21 cellular contexts compared by ENCODE assay signal in the genomic region with DNA sequence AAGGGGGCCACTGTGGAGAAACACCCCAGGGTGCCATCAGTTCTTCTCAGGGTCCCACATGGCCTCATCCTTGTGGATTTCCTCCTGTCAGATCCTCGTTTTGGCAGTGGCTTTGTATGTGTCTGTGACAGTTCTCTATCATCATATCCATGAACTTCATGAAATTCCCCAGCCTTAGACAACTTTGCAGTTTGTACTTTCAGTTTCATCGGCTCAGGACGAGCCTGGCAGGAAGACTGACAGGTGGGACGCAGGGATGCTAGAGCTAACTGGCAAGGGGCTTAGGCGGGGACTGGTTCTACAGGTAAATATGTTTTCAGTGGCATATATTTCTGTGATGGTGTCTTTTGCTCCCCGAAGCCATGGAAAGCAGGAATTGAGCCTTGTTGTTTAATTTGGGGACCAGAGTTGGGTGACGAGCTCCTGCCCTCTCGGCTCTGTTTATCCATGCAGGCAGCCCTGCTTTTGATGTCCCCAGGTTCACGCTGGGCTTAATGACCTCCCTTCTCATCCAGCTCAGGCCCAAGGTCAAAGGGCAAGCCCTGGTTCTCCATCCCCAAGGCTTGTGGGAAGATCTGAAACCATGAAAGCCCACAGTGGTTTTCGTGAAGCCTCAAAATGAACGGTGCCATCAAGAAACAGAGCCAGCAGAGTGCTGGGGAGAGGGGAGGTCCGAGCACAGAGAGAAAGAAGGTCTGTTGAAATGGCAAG. TPM values are rescaled to one million over a fixed set of nuclear protein-coding genes. Genes with fewer than 3 reads are reported as not detected.
A peak's percentile ranks its signal among the peaks of the same experiment; 100 is the strongest.
DNase-seq lines count a peak whose midpoint lies in the region; ATAC-seq and TF ChIP-seq lines count a peak whose summit lies in the region.
"Had no signal": no experiment of that assay in that cellular context is flagged by ENCODE, and none has a peak within 500 bp of the region (broad histone marks: within the 10 kb centered on the region; RNA-seq: fewer than 3 reads in every experiment).

No MANE protein-coding gene starts in this region.

- no peaks in the 10 kb centered on the region for H3K27me3 Mint-ChIP-seq in stimulated activated naive CD8-positive, alpha-beta T cell treated with anti-CD3 and anti-CD28 coated beads, Interleukin-15, amount 100 ng/mL, for 72 hours
- no peaks in the 10 kb centered on the region for H3K27me3 Mint-ChIP-seq in T-helper 17 cell
- H3K27me3 Mint-ChIP-seq: activated naive CD8-positive, alpha-beta T cell treated with anti-CD3 and anti-CD28 coated beads for 36 hours had no signal

- H3K4me1 ChIP-seq in Peyer's patch: peaks cover 0 to 15% (median 2%) of the 10 kb centered on the region in 4 donors

- H3K36me3 ChIP-seq in Peyer's patch: peaks cover 0 to 21% (median 0%) of the 10 kb centered on the region in 3 donors

- no peak for TF ChIP-seq POLR2A in Peyer's patch (IDR thresholded peaks at IDR 0.05)

- no peak for DNase-seq in stimulated activated naive CD8-positive, alpha-beta T cell treated with anti-CD3 and anti-CD28 coated beads, Interleukin-15, amount 100 ng/mL, for 72 hours
- no peak for DNase-seq in stimulated activated naive CD8-positive, alpha-beta T cell treated with anti-CD3 and anti-CD28 coated beads, Interleukin-15, Interleukin-2, amounts not matched to agents 100 U/mL and 50 U/mL, for 24 hours
- no peak for DNase-seq in T-helper 17 cell
- DNase-seq in lung microvascular endothelial cell (ENCODE audit: low read depth in 2 of 2): peak; percentile 32 to 62
- no peak for DNase-seq in Peyer's patch
- no peak for DNase-seq in HPDE6-E6E7 (ENCODE audit: extremely low spot score)
- DNase-seq in putamen (ENCODE audit: low spot score): no peak
- DNase-seq: ACHN; activated CD4-positive, alpha-beta T cell treated with anti-CD3 and anti-CD28 coated beads for 4 hours; activated naive CD8-positive, alpha-beta T cell treated with anti-CD3 and anti-CD28 coated beads for 36 hours; DMS 273 treated with DMSO at 0.1 percent for 48 hours; effector memory CD4-positive, alpha-beta T cell; esophagus squamous epithelium; left cardiac atrium; NCI-H2081; NCI-H524; SIG-M5; stimulated activated CD4-positive, alpha-beta T cell treated with anti-CD3 and anti-CD28 coated beads, Interleukin-4, amount 100 ng/mL, for 24 hours had no signal

- TF ChIP-seq CTCF in Peyer's patch (IDR thresholded peaks at IDR 0.05): no peak

- H3K9me3 ChIP-seq in T-helper 17 cell (ENCODE audit: control insufficient read depth, low read length, poor library complexity, severe bottlenecking): no peaks in the 10 kb centered on the region
- H3K9me3 ChIP-seq in Peyer's patch: no peaks in the 10 kb centered on the region
- H3K9me3 ChIP-seq: esophagus squamous epithelium had no signal

- no peaks in the 10 kb centered on the region for H3K27me3 ChIP-seq in Peyer's patch
- H3K27me3 ChIP-seq: esophagus squamous epithelium had no signal

- H3K27ac Mint-ChIP-seq in stimulated activated naive CD8-positive, alpha-beta T cell treated with anti-CD3 and anti-CD28 coated beads, Interleukin-15, amount 100 ng/mL, for 72 hours: no peak overlapping the region
- H3K27ac Mint-ChIP-seq in T-helper 17 cell: peak overlapping the region; percentile 87
- H3K27ac Mint-ChIP-seq: activated naive CD8-positive, alpha-beta T cell treated with anti-CD3 and anti-CD28 coated beads for 36 hours; nephron had no signal

- no peaks in the 10 kb centered on the region for H3K9me3 Mint-ChIP-seq in stimulated activated naive CD8-positive, alpha-beta T cell treated with anti-CD3 and anti-CD28 coated beads, Interleukin-15, amount 100 ng/mL, for 72 hours
- H3K9me3 Mint-ChIP-seq: activated naive CD8-positive, alpha-beta T cell treated with anti-CD3 and anti-CD28 coated beads for 36 hours; nephron had no signal

- H3K4me3 ChIP-seq in Peyer's patch: no peak overlapping the region
- H3K4me3 ChIP-seq: esophagus squamous epithelium had no signal

- peaks cover 3% of the 10 kb centered on the region for H3K36me3 Mint-ChIP-seq in T-helper 17 cell (ENCODE audit: low read depth)
- H3K36me3 Mint-ChIP-seq: activated naive CD8-positive, alpha-beta T cell treated with anti-CD3 and anti-CD28 coated beads for 36 hours had no signal

- no peak overlapping the region for H3K27ac ChIP-seq in Peyer's patch
- H3K27ac ChIP-seq: C4-2B, esophagus squamous epithelium had no signal

- H3K4me3 Mint-ChIP-seq in stimulated activated naive CD8-positive, alpha-beta T cell treated with anti-CD3 and anti-CD28 coated beads, Interleukin-15, amount 100 ng/mL, for 72 hours: peak overlapping the region; percentile 16 to 39
- peak overlapping the region; percentile 59 for H3K4me3 Mint-ChIP-seq in T-helper 17 cell
- H3K4me3 Mint-ChIP-seq: activated naive CD8-positive, alpha-beta T cell treated with anti-CD3 and anti-CD28 coated beads for 36 hours; nephron had no signal

- H3K4me1 Mint-ChIP-seq in stimulated activated naive CD8-positive, alpha-beta T cell treated with anti-CD3 and anti-CD28 coated beads, Interleukin-15, amount 100 ng/mL, for 72 hours: peaks cover 21% of the 10 kb centered on the region
- peaks cover 7% of the 10 kb centered on the region for H3K4me1 Mint-ChIP-seq in T-helper 17 cell

- no peak for ATAC-seq in stimulated activated naive CD8-positive, alpha-beta T cell treated with anti-CD3 and anti-CD28 coated beads, Interleukin-15, amount 100 ng/mL, for 72 hours
- no peak for ATAC-seq in stimulated activated naive CD8-positive, alpha-beta T cell treated with anti-CD3 and anti-CD28 coated beads, Interleukin-15, Interleukin-2, amounts not matched to agents 100 U/mL and 50 U/mL, for 24 hours
- ATAC-seq in T-helper 17 cell (no peak), HG03342 (IDR thresholded peaks at IDR 0.05; ENCODE audit: unreplicated experiment) (no peak)
- ATAC-seq: left cardiac atrium had no signal

RNA-seq across cellular contexts. Expression of gene SDCBP2, which starts 11.2 kb away (rescaled TPM):
- 1 to 10 TPM; 1.2 to 2.3 TPM for total RNA-seq in T-helper 17 cell
- 2.0 and 4.4 TPM in 2 replicates for total RNA-seq in lung microvascular endothelial cell
- 100 to 1,000 TPM in 3 of 4 donors, 10 to 100 TPM in 1; 29.7 to 361 (median 306) TPM for total RNA-seq in Peyer's patch

RNA-seq across cellular contexts. Expression of gene SNPH, which starts 51.6 kb away (rescaled TPM):
- total RNA-seq in T-helper 17 cell (1 to 10 TPM; 6.7 to 9.4 TPM), lung microvascular endothelial cell (1.8 and 2.6 TPM in 2 replicates), Peyer's patch (1 to 10 TPM in 3 of 4 donors, under 1 TPM in 1; 0.53 to 6.6 (median 2.4) TPM)

Comparison
In these comparisons a context has a peak if more than half of its experiments do, and no peak if none do; other contexts are left out.
1. DNase-seq: peak in lung microvascular endothelial cell (2 of 2); none in stimulated activated naive CD8-positive, alpha-beta T cell treated with anti-CD3 and anti-CD28 coated beads, Interleukin-15, amount 100 ng/mL, for 72 hours (0 of 2), stimulated activated naive CD8-positive, alpha-beta T cell treated with anti-CD3 and anti-CD28 coated beads, Interleukin-15, Interleukin-2, amounts not matched to agents 100 U/mL and 50 U/mL, for 24 hours (single experiment), T-helper 17 cell (0 of 3), Peyer's patch (0 of 3), HPDE6-E6E7 (single experiment) and putamen (single experiment).